In the genomic region with DNA sequence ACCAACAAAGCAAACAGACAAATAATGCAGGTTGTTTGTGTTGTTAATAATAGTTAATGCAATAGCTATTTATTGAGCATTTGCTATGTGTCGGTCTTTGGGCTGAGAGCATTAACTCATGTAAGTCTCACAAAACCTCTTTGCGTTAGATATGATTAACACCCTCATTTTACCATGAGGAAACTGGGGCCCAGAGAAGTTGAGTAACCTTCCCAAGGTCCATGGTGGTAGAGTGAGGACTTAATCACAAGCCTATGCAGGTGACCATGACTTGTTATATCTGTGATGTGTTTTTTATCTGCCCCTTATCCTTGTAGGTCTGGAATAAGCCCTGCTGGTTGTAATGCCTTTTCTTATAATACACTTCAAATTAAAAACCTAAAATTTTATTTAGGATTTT, we compare ENCODE assay signal across 21 cellular contexts.
"Had no signal": no experiment of that assay in that cellular context is flagged by ENCODE, and none has a peak within 500 bp of the region (broad histone marks: within the 10 kb centered on the region; RNA-seq: fewer than 3 reads in every experiment).

No MANE protein-coding gene starts in this region.

- H2AFZ ChIP-seq: hepatocyte had no signal

- H3K4me1 ChIP-seq: psoas muscle, right lobe of liver, thyroid gland had no signal

- ATAC-seq: left ventricle myocardium superior; psoas muscle; stimulated activated effector memory CD8-positive, alpha-beta T cell treated with anti-CD3 and anti-CD28 coated beads, Interleukin-12 subunit alpha, Interleukin-12 subunit beta, amount 100 ng/mL, for 72 hours; stimulated activated naive CD8-positive, alpha-beta T cell treated with anti-CD3 and anti-CD28 coated beads, Interleukin-15, Interleukin-2, amounts not matched to agents 100 U/mL and 50 U/mL, for 24 hours had no signal

- H3K79me2 ChIP-seq: hepatocyte had no signal

- H3K4me3 Mint-ChIP-seq: naive B cell; nephron progenitor cell; stimulated activated effector memory CD8-positive, alpha-beta T cell treated with anti-CD3 and anti-CD28 coated beads, Interleukin-12 subunit alpha, Interleukin-12 subunit beta, amount 100 ng/mL, for 72 hours; type B pancreatic cell had no signal

- H3K36me3 ChIP-seq: right lobe of liver, suprapubic skin, thyroid gland had no signal

- H3K27ac Mint-ChIP-seq: naive B cell; nephron progenitor cell; stimulated activated effector memory CD8-positive, alpha-beta T cell treated with anti-CD3 and anti-CD28 coated beads, Interleukin-12 subunit alpha, Interleukin-12 subunit beta, amount 100 ng/mL, for 72 hours; type B pancreatic cell had no signal

- H3K27me3 ChIP-seq: hepatocyte, right lobe of liver, suprapubic skin, thyroid gland had no signal

- H3K4me3 ChIP-seq: coronary artery, dorsolateral prefrontal cortex, hepatocyte, lung, psoas muscle, right lobe of liver, suprapubic skin, thyroid gland had no signal

- H3K36me3 Mint-ChIP-seq: naive B cell; stimulated activated effector memory CD8-positive, alpha-beta T cell treated with anti-CD3 and anti-CD28 coated beads, Interleukin-12 subunit alpha, Interleukin-12 subunit beta, amount 100 ng/mL, for 72 hours; type B pancreatic cell had no signal

- H3K4me1 Mint-ChIP-seq: naive B cell; nephron progenitor cell; stimulated activated effector memory CD8-positive, alpha-beta T cell treated with anti-CD3 and anti-CD28 coated beads, Interleukin-12 subunit alpha, Interleukin-12 subunit beta, amount 100 ng/mL, for 72 hours had no signal

- H3K9me3 ChIP-seq: psoas muscle, right lobe of liver, suprapubic skin, thyroid gland had no signal

- H3K9me3 Mint-ChIP-seq: stimulated activated effector memory CD8-positive, alpha-beta T cell treated with anti-CD3 and anti-CD28 coated beads, Interleukin-12 subunit alpha, Interleukin-12 subunit beta, amount 100 ng/mL, for 72 hours; type B pancreatic cell had no signal

- H3K4me2 ChIP-seq: hepatocyte had no signal

- DNase-seq: dorsolateral prefrontal cortex; effector CD8-positive, alpha-beta T cell; foreskin melanocyte; head of caudate nucleus; left ventricle myocardium superior; mesendoderm; naive B cell; nephron progenitor cell; psoas muscle; retina; stimulated activated CD4-positive, alpha-beta T cell treated with anti-CD3 and anti-CD28 coated beads, Interleukin-4, amount 100 ng/mL, for 1 hour; stimulated activated CD8-positive, alpha-beta memory T cell treated with anti-CD3 and anti-CD28 coated beads, Interleukin-4, amount 100 ng/mL, for 48 hours; stimulated activated naive CD8-positive, alpha-beta T cell treated with anti-CD3 and anti-CD28 coated beads, Interleukin-15, Interleukin-2, amounts not matched to agents 100 U/mL and 50 U/mL, for 24 hours; thyroid gland had no signal

- H3K27ac ChIP-seq: coronary artery, dorsolateral prefrontal cortex, hepatocyte, psoas muscle, right lobe of liver, thyroid gland had no signal
